ENCODE assay signal across 13 cellular contexts in genomic region chr13:99984134-99984462, GRCh38. TPM values are rescaled to one million over a fixed set of nuclear protein-coding genes. Genes with fewer than 3 reads are reported as not detected.
A peak's percentile ranks its signal among the peaks of the same experiment; 100 is the strongest.
DNase-seq lines count a peak whose midpoint lies in the region; ATAC-seq and TF ChIP-seq lines count a peak whose summit lies in the region.
"Had no signal": no experiment of that assay in that cellular context is flagged by ENCODE, and none has a peak within 500 bp of the region (broad histone marks: within the 10 kb centered on the region; RNA-seq: fewer than 3 reads in every experiment).

No MANE protein-coding gene starts in this region.

- no peak overlapping the region; the same call in 1 of the 2 replicates for H3K27ac ChIP-seq in DND-41 (ENCODE audit: low read length)
- H3K27ac ChIP-seq in HUES6 (ENCODE audit: low read depth, low read length): peak overlapping the region; percentile 28; the same call in 1 of the 2 replicates
- H3K27ac ChIP-seq in thyroid gland: no peak overlapping the region
- no peak overlapping the region for H3K27ac ChIP-seq in Karpas-422 (ENCODE audit: low read length)
- H3K27ac ChIP-seq: cardiac muscle cell, left ventricle myocardium inferior had no signal

- H3K9ac ChIP-seq in DND-41 (ENCODE audit: low read depth, low read length) (no peak overlapping the region; the same call in 1 of the 2 replicates), HUES6 (ENCODE audit: low read length) (peak overlapping the region; percentile 90), Karpas-422 (ENCODE audit: low read length) (no peak overlapping the region)

- H3K4me1 ChIP-seq in DND-41 (ENCODE audit: insufficient read depth, low read length) (peaks cover 34% of the 10 kb centered on the region), HUES6 (ENCODE audit: control insufficient read depth, insufficient read depth, low read length) (peaks cover 26% of the 10 kb centered on the region), thyroid gland (peaks cover 16 to 39% of the 10 kb centered on the region in 2 donors), Karpas-422 (ENCODE audit: low read length) (peaks cover 8% of the 10 kb centered on the region)

- H3K36me3 ChIP-seq in DND-41 (ENCODE audit: insufficient read depth, low read length) (peaks cover 3% of the 10 kb centered on the region; the same call in 1 of the 2 replicates), HUES6 (ENCODE audit: control insufficient read depth, insufficient read depth, low read length) (peaks cover 24% of the 10 kb centered on the region), thyroid gland (no peaks in the 10 kb centered on the region), Karpas-422 (ENCODE audit: insufficient read depth, low read length) (no peaks in the 10 kb centered on the region)
- H3K36me3 ChIP-seq: cardiac muscle cell, left ventricle myocardium inferior had no signal

- H3K27me3 Mint-ChIP-seq in activated naive CD8-positive, alpha-beta T cell treated with anti-CD3 and anti-CD28 coated beads, Interleukin-2, amount 50 U/mL, for 24 hours: peaks cover 64% of the 10 kb centered on the region
- H3K27me3 Mint-ChIP-seq in naive B cell: peaks cover 31 to 49% (median 34%) of the 10 kb centered on the region in 3 donors

- peak overlapping the region; percentile 24 for H3K4me3 Mint-ChIP-seq in activated naive CD8-positive, alpha-beta T cell treated with anti-CD3 and anti-CD28 coated beads, Interleukin-2, amount 50 U/mL, for 24 hours
- H3K4me3 Mint-ChIP-seq in naive B cell: peak overlapping the region in 6 of 8 donors; percentile 8 to 78 (median 74)

- 16 to 19% methylated on average over 9 of the region's 9 CpGs for WGBS in thyroid gland, 2 donors

- H3K79me2 ChIP-seq in DND-41 (ENCODE audit: insufficient read depth, low read length) (peaks cover 25% of the 10 kb centered on the region), Karpas-422 (ENCODE audit: low read length) (no peaks in the 10 kb centered on the region)

- H4K20me1 ChIP-seq in DND-41 (ENCODE audit: insufficient read depth, low read length) (no peaks in the 10 kb centered on the region; the same call in 1 of the 2 replicates), Karpas-422 (ENCODE audit: insufficient read depth, low read depth, low read length) (no peaks in the 10 kb centered on the region)

- ATAC-seq in DND-41 (ENCODE audit: insufficient read depth, low read depth) (no peak), naive B cell (ENCODE audit: low read depth in 2 of 2) (no peak), GM19023 (IDR thresholded peaks at IDR 0.05; ENCODE audit: unreplicated experiment) (no peak)
- ATAC-seq in activated naive CD8-positive, alpha-beta T cell treated with anti-CD3 and anti-CD28 coated beads, Interleukin-2, amount 50 U/mL, for 24 hours: no peak

- no peaks in the 10 kb centered on the region for H3K9me3 Mint-ChIP-seq in activated naive CD8-positive, alpha-beta T cell treated with anti-CD3 and anti-CD28 coated beads, Interleukin-2, amount 50 U/mL, for 24 hours
- H3K9me3 Mint-ChIP-seq in naive B cell: peaks cover 0 to 34% (median 23%) of the 10 kb centered on the region in 7 donors

- H3K4me3 ChIP-seq in DND-41 (ENCODE audit: low read depth in 1 of 2, low read length in 2 of 2) (peak overlapping the region in 1 of 2 experiments; percentile 61; a peak in 1 of 4 replicates), HUES6 (ENCODE audit: low read depth, low read length) (peak overlapping the region; percentile 86), thyroid gland (replicated peaks in 1 of 3) (no peak overlapping the region), Karpas-422 (ENCODE audit: low read length) (no peak overlapping the region)
- H3K4me3 ChIP-seq: cardiac muscle cell, left ventricle myocardium inferior had no signal

- H2AFZ ChIP-seq in DND-41 (ENCODE audit: low read depth, low read length) (no peak overlapping the region), Karpas-422 (ENCODE audit: low read length) (no peak overlapping the region)

- peaks cover 25% of the 10 kb centered on the region for H3K4me1 Mint-ChIP-seq in activated naive CD8-positive, alpha-beta T cell treated with anti-CD3 and anti-CD28 coated beads, Interleukin-2, amount 50 U/mL, for 24 hours
- H3K4me1 Mint-ChIP-seq in naive B cell: peaks cover 5 to 16% (median 7%) of the 10 kb centered on the region in 3 donors

- H3K4me2 ChIP-seq in DND-41 (ENCODE audit: insufficient read depth, low read length) (peak overlapping the region; percentile 75), Karpas-422 (ENCODE audit: low read depth, low read length, poor library complexity, severe bottlenecking) (no peak overlapping the region)

- TF ChIP-seq CTCF in DND-41 (IDR thresholded peaks at IDR 0.05; ENCODE audit: borderline replicate concordance, extremely low read depth, low read length, poor library complexity, severe bottlenecking) (no peak), thyroid gland (IDR thresholded peaks at IDR 0.05) (no peak)

- H3K36me3 Mint-ChIP-seq in activated naive CD8-positive, alpha-beta T cell treated with anti-CD3 and anti-CD28 coated beads, Interleukin-2, amount 50 U/mL, for 24 hours (ENCODE audit: low read depth): peaks cover 12% of the 10 kb centered on the region
- peaks cover 9 to 14% of the 10 kb centered on the region in 2 donors for H3K36me3 Mint-ChIP-seq in naive B cell

- TF ChIP-seq POLR2A in thyroid gland (IDR thresholded peaks at IDR 0.05): no peak

- H3K9me2 ChIP-seq in Karpas-422 (replicated peaks; ENCODE audit: insufficient read depth, low read length): no peaks in the 10 kb centered on the region

- no peaks in the 10 kb centered on the region for H3K9me3 ChIP-seq in DND-41 (ENCODE audit: insufficient read depth, low read length, severe bottlenecking)
- no peaks in the 10 kb centered on the region for H3K9me3 ChIP-seq in HUES6 (ENCODE audit: control insufficient read depth, insufficient read depth, low read depth, low read length)
- no peaks in the 10 kb centered on the region for H3K9me3 ChIP-seq in thyroid gland
- no peaks in the 10 kb centered on the region for H3K9me3 ChIP-seq in Karpas-422 (ENCODE audit: low read length)
- H3K9me3 ChIP-seq: left ventricle myocardium inferior had no signal

- intact Hi-C loops in thyroid gland (cut with DNase I): loop anchor here (10.0 kb wide), 1 partner anchor 329 kb away; no protein-coding TSS in a partner anchor

- H3K27ac Mint-ChIP-seq in activated naive CD8-positive, alpha-beta T cell treated with anti-CD3 and anti-CD28 coated beads, Interleukin-2, amount 50 U/mL, for 24 hours: peak overlapping the region; percentile 70
- H3K27ac Mint-ChIP-seq in naive B cell: peak overlapping the region in 4 of 6 donors; percentile 90 to 97 (median 96)

- DNase-seq in DND-41 (no peak), naive B cell (no peak), kidney glomerular epithelial cell (lab: John Stamatoyannopoulos, UW) (no peak), thyroid gland (no peak), Karpas-422 (no peak)
- DNase-seq in activated naive CD8-positive, alpha-beta T cell treated with anti-CD3 and anti-CD28 coated beads, Interleukin-2, amount 50 U/mL, for 24 hours: no peak
- DNase-seq: left ventricle myocardium inferior, NCI-H2227 treated with DMSO at 0.1 percent for 48 hours, trophoblast cell had no signal

- H3K27me3 ChIP-seq in DND-41 (ENCODE audit: insufficient read depth, low read length, poor library complexity): peaks cover under 1% of the 10 kb centered on the region
- H3K27me3 ChIP-seq in HUES6 (ENCODE audit: control insufficient read depth, insufficient read depth, low read length): peaks cover 74% of the 10 kb centered on the region
- peaks cover 79% of the 10 kb centered on the region for H3K27me3 ChIP-seq in thyroid gland
- H3K27me3 ChIP-seq in Karpas-422 (ENCODE audit: low read length): no peaks in the 10 kb centered on the region

RNA-seq across cellular contexts. Expression of gene ZIC2, which starts 2.5 kb away (rescaled TPM):
- polyA plus RNA-seq in naive B cell (ENCODE audit: low read depth in 6 of 6): not detected
- total RNA-seq in thyroid gland: not detected
- total RNA-seq in Karpas-422 (2014; rRNA removed; shearing (Covaris generic); ENCODE audit: low replicate concordance): not detected in 2 replicates
- total RNA-seq: left ventricle myocardium inferior, renal cortical epithelial cell had no signal

RNA-seq across cellular contexts. Expression of gene ZIC5, which starts 12.5 kb away (rescaled TPM):
- not detected for polyA plus RNA-seq in naive B cell (ENCODE audit: low read depth in 6 of 6)
- not detected for total RNA-seq in thyroid gland
- not detected in 2 replicates for total RNA-seq in Karpas-422 (2014; rRNA removed; shearing (Covaris generic); ENCODE audit: low replicate concordance)
- total RNA-seq: left ventricle myocardium inferior, renal cortical epithelial cell had no signal
